Comparison of ENCODE assay signal across 1 cellular context in genomic region chr3:171435143-171435542, GRCh38.
A peak's percentile ranks its signal among the peaks of the same experiment; 100 is the strongest.
TF ChIP-seq lines count a peak whose summit lies in the region.

No MANE protein-coding gene starts in this region.

TF ChIP-seq in WTC11, 78 proteins besides CTCF, POLR2A, EP300 and RAD21 (continued from another document):
- TF ChIP-seq PRDM15 (CRISPR knock-in tag; IDR thresholded peaks at IDR 0.05) (no peak), MXD4 (CRISPR knock-in tag; IDR thresholded peaks at IDR 0.05; ENCODE audit: borderline replicate concordance) (no peak), IRF1 (CRISPR knock-in tag; IDR thresholded peaks at IDR 0.05) (no peak), TP53 (CRISPR knock-in tag; IDR thresholded peaks at IDR 0.05) (no peak), FOXP4 (CRISPR knock-in tag; IDR thresholded peaks at IDR 0.05) (0 out of 2 replicates have a peak, but pooled peaks have one; percentile 52), TEAD1 (CRISPR knock-in tag; IDR thresholded peaks at IDR 0.05) (peak; percentile 28; the same call in 1 of the 2 replicates), ETV6 (CRISPR knock-in tag; IDR thresholded peaks at IDR 0.05) (peak; percentile 61; the same call in 1 of the 2 replicates)
